Comparison of ENCODE assay signal across 8 cellular contexts in genomic region chr3:38960953-38961622, GRCh38.
DNase-seq lines count a peak whose midpoint lies in the region; ATAC-seq and TF ChIP-seq lines count a peak whose summit lies in the region.

No MANE protein-coding gene starts in this region.

- TF ChIP-seq CTCF in GM06990 (IDR thresholded peaks at IDR 0.05; ENCODE audit: insufficient read depth, low read length, poor library complexity, severe bottlenecking) (peak; percentile 68), vagina (IDR thresholded peaks at IDR 0.05) (no peak)

- no peak overlapping the region for H3K4me3 Mint-ChIP-seq in effector memory CD8-positive, alpha-beta T cell

- peaks cover 0 to 5% of the 10 kb centered on the region in 2 donors for H3K27me3 Mint-ChIP-seq in effector memory CD8-positive, alpha-beta T cell

- intact Hi-C loops in vagina (cut with DNase I): no loop called here

- H3K36me3 ChIP-seq in GM06990 (ENCODE audit: control insufficient read depth, insufficient read depth, low read length) (no peaks in the 10 kb centered on the region), vagina (no peaks in the 10 kb centered on the region)

- H3K27me3 ChIP-seq in GM06990 (replicated peaks; ENCODE audit: control insufficient read depth, insufficient read depth, low read length): peaks cover 1% of the 10 kb centered on the region; the same call in 1 of the 2 replicates
- no peaks in the 10 kb centered on the region for H3K27me3 ChIP-seq in vagina

- TF ChIP-seq POLR2A in vagina (IDR thresholded peaks at IDR 0.05): no peak

- no peaks in the 10 kb centered on the region for H3K36me3 Mint-ChIP-seq in effector memory CD8-positive, alpha-beta T cell (ENCODE audit: insufficient read depth)

- no peaks in the 10 kb centered on the region for H3K9me3 Mint-ChIP-seq in effector memory CD8-positive, alpha-beta T cell

- H3K9me3 ChIP-seq in vagina: no peaks in the 10 kb centered on the region

- no peaks in the 10 kb centered on the region for H3K4me1 ChIP-seq in vagina

- no peak overlapping the region for H3K27ac ChIP-seq in vagina

- H3K4me1 Mint-ChIP-seq in effector memory CD8-positive, alpha-beta T cell (ENCODE audit: low read depth in 2 of 2): peaks cover 0 to 4% of the 10 kb centered on the region in 2 donors

- DNase-seq in A172 (ENCODE audit: low spot score) (peak; percentile 56), GM06990 (ENCODE audit: extremely low read depth, insufficient read length) (no peak), LoVo (ENCODE audit: low spot score) (peak; percentile 44), SK-N-DZ (ENCODE audit: low spot score) (peak; percentile 55), medulla oblongata (ENCODE audit: extremely low spot score) (peak; percentile 58), ecto neural progenitor cell (ENCODE audit: low spot score) (no peak), vagina (ENCODE audit: extremely low spot score in 2 of 2) (no peak)
- DNase-seq in effector memory CD8-positive, alpha-beta T cell: peak in 2 of 3 experiments; percentile 2 to 12

- no peak overlapping the region for H3K27ac Mint-ChIP-seq in effector memory CD8-positive, alpha-beta T cell

- ATAC-seq in effector memory CD8-positive, alpha-beta T cell (replicated peaks): peak; percentile 43

- H3K4me3 ChIP-seq in GM06990 (replicated peaks; ENCODE audit: low read depth, low read length) (no peak overlapping the region), vagina (no peak overlapping the region)

Comparison
In these comparisons a context has a peak if more than half of its experiments do, and no peak if none do; other contexts are left out.
1. DNase-seq: peak in A172 (single experiment), LoVo (single experiment), SK-N-DZ (single experiment), effector memory CD8-positive, alpha-beta T cell (2 of 3) and medulla oblongata (single experiment); none in GM06990 (single experiment), ecto neural progenitor cell (single experiment) and vagina (0 of 2).